In genomic region chr2:32009479-32010256, GRCh38 we compare ENCODE assay signal across 8 cellular contexts. TPM values are rescaled to one million over a fixed set of nuclear protein-coding genes. Genes with fewer than 3 reads are reported as not detected.
A peak's percentile ranks its signal among the peaks of the same experiment; 100 is the strongest.
DNase-seq lines count a peak whose midpoint lies in the region; ATAC-seq and TF ChIP-seq lines count a peak whose summit lies in the region.

No MANE protein-coding gene starts in this region.

- DNase-seq in Caki2 (ENCODE audit: low read depth) (peak; percentile 50), HPDE6-E6E7 (ENCODE audit: extremely low spot score) (peak; percentile 7), activated B cell treated with CpG ODN at 0.5 μM for 24 hours (peak; percentile 60), kidney tubule cell (ENCODE audit: low spot score) (peak; percentile 47), NCI-H774 (lab: John Stamatoyannopoulos, UW) (no peak)
- DNase-seq in central memory CD4-positive, alpha-beta T cell: peak; percentile 36
- DNase-seq in stimulated activated CD4-positive, alpha-beta T cell treated with anti-CD3 and anti-CD28 coated beads, Interleukin-1b, Interleukin-23, amount 100 ng/mL, for 48 hours: peak; percentile 28

- no peak for TF ChIP-seq CTCF in activated B cell treated with CpG ODN at 0.5 μM for 24 hours (IDR thresholded peaks at IDR 0.05)

- H3K27me3 Mint-ChIP-seq in activated B cell treated with CpG ODN at 0.5 μM for 24 hours: no peaks in the 10 kb centered on the region

- H3K27ac Mint-ChIP-seq in activated B cell treated with CpG ODN at 0.5 μM for 24 hours: peak overlapping the region; percentile 86

- H3K9me3 Mint-ChIP-seq in activated B cell treated with CpG ODN at 0.5 μM for 24 hours: no peaks in the 10 kb centered on the region

- ATAC-seq in GM19463 (IDR thresholded peaks at IDR 0.05; ENCODE audit: unreplicated experiment): peak; percentile 17
- ATAC-seq in activated B cell treated with CpG ODN at 0.5 μM for 24 hours (ENCODE audit: low read depth): peak; percentile 8

- peaks cover 15% of the 10 kb centered on the region for H3K36me3 Mint-ChIP-seq in activated B cell treated with CpG ODN at 0.5 μM for 24 hours (ENCODE audit: low read depth)

- intact Hi-C loops in activated B cell treated with CpG ODN at 0.5 μM for 24 hours (cut with micrococcal nuclease): loop anchor here (2.0 to 10.0 kb wide), 5 partner anchors 19 to 1862 kb away; partner anchors contain the start of genes BIRC6 and YPEL5

- H3K4me3 Mint-ChIP-seq in activated B cell treated with CpG ODN at 0.5 μM for 24 hours: peak overlapping the region; percentile 92

- POLR2A ChIA-PET in activated B cell treated with CpG ODN at 0.5 μM for 24 hours (lab: Charles Lee): interaction anchor here (0.6 to 2.3 kb wide), 14 partner anchors 10 to 1863 kb away, joined by 3 to 36 read pairs (median 4); partner anchors contain the start of genes DPY30, SLC30A6, SPAST and YPEL5

- CTCF ChIA-PET in activated B cell treated with CpG ODN at 0.5 μM for 24 hours (lab: Charles Lee): interaction anchor here (1.5 kb wide), 1 partner anchor 19 kb away, joined by 3 read pairs; no protein-coding TSS in a partner anchor

- in situ Hi-C loops in Caki2 (cut with HindIII; ENCODE audit: low pct_unique_long_range_greater_than_20kb, low sequenced_read_pairs): no loop called here

- H3K4me1 Mint-ChIP-seq in activated B cell treated with CpG ODN at 0.5 μM for 24 hours: peaks cover 49% of the 10 kb centered on the region

RNA-seq across cellular contexts. Expression of gene MEMO1, which starts 1.1 kb away (rescaled TPM):
- 33.4 and 43.2 TPM in 2 replicates for total RNA-seq in Caki2 (2014; rRNA removed; shearing (Covaris generic); ENCODE audit: low replicate concordance)
- total RNA-seq in activated B cell treated with CpG ODN at 0.5 μM for 24 hours: 68.7 and 71.6 TPM in 2 replicates

RNA-seq across cellular contexts. Expression of gene DPY30, which starts 29.9 kb away (rescaled TPM):
- 234 and 237 TPM in 2 replicates for total RNA-seq in Caki2 (2014; rRNA removed; shearing (Covaris generic); ENCODE audit: low replicate concordance)
- total RNA-seq in activated B cell treated with CpG ODN at 0.5 μM for 24 hours: 36.2 and 37.6 TPM in 2 replicates

RNA-seq across cellular contexts. Expression of gene SPAST, which starts 53.7 kb away (rescaled TPM):
- total RNA-seq in Caki2 (2014; rRNA removed; shearing (Covaris generic); ENCODE audit: low replicate concordance): 18.9 and 21.3 TPM in 2 replicates
- 17.6 and 20.8 TPM in 2 replicates for total RNA-seq in activated B cell treated with CpG ODN at 0.5 μM for 24 hours
